In the genomic region with DNA sequence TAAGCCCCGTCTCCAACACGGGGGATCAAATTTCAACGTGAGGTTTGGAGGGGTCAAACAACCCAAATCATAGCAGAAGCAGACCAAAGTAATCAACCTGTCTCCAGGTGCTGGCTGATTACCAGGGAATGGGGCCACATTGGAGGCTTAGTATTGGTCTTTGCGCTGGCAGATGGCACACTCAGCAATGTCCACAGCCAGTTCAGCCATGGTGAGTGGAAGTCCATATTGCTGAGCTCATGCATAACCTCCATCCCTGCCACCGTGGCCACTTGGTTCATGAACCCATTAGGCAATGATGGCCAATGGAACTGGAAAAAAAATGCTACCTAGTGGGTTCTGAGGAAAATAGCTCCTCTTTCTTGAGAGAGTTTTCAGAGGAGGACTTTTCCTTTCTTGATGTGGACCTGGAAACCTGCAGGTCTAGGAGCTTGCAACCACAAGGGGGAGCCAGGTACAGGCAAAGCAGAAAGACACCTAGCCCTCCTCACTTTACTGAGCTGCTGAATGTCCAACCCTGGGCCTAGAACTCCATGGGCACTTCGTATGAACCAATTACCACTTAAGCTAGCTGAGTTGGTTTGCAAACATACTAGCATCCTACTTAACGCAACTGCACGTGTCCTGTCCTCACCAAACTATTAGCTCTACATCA, we compare ENCODE assay signal across 8 cellular contexts.
DNase-seq lines count a peak whose midpoint lies in the region; ATAC-seq and TF ChIP-seq lines count a peak whose summit lies in the region.

No MANE protein-coding gene starts in this region.

- no peaks in the 10 kb centered on the region for H3K27me3 ChIP-seq in body of pancreas

- H3K9me3 ChIP-seq in body of pancreas: no peaks in the 10 kb centered on the region

- TF ChIP-seq CTCF in body of pancreas (IDR thresholded peaks at IDR 0.05): peak; percentile 17 to 55 (median 48)

- TF ChIP-seq POLR2A in body of pancreas (IDR thresholded peaks at IDR 0.05): no peak

- H3K27ac ChIP-seq in body of pancreas: no peak overlapping the region

- intact Hi-C loops in body of pancreas (cut with DNase I): no loop called here

- no peaks in the 10 kb centered on the region for H3K36me3 ChIP-seq in body of pancreas (replicated peaks in 1 of 2; ENCODE audit: insufficient read depth in 1 of 2, low read depth in 2 of 2)

- in situ Hi-C loops in Caki2 (cut with HindIII; ENCODE audit: low pct_unique_long_range_greater_than_20kb, low sequenced_read_pairs): no loop called here

- WGBS in body of pancreas, 2 donors: 58 to 65% methylated on average over 8 of the region's 8 CpGs

- no peak overlapping the region for H3K4me3 ChIP-seq in body of pancreas

- no peaks in the 10 kb centered on the region for H3K4me1 ChIP-seq in body of pancreas

- DNase-seq in Caki2 (ENCODE audit: low read depth) (peak; percentile 42), HS-5 (ENCODE audit: low read depth) (peak; percentile 4), T-helper 9 cell (peak; percentile 66), body of pancreas (peak; percentile 60 to 75 (median 66)), left kidney (ENCODE audit: low read depth, low spot score) (peak; percentile 71), midbrain (lab: John Stamatoyannopoulos, UW) (no peak)
- peak; percentile 31 to 52 for DNase-seq in stimulated activated CD8-positive, alpha-beta memory T cell treated with anti-CD3 and anti-CD28 coated beads, Interleukin-2, amount 100 ng/mL, for 1 hour (ENCODE audit: low read depth in 2 of 2)

- ATAC-seq in GM19397 (IDR thresholded peaks at IDR 0.05; ENCODE audit: unreplicated experiment) (peak; percentile 60), body of pancreas (peak; percentile 47)
